In genomic region chr10:75013007-75013406, GRCh38 we compare ENCODE assay signal across 18 cellular contexts.
DNase-seq lines count a peak whose midpoint lies in the region; ATAC-seq lines count a peak whose summit lies in the region.
"Had no signal": no experiment of that assay in that cellular context is flagged by ENCODE, and none has a peak within 500 bp of the region (broad histone marks: within the 10 kb centered on the region; RNA-seq: fewer than 3 reads in every experiment).

No MANE protein-coding gene starts in this region.

- no peaks in the 10 kb centered on the region for H3K9me3 Mint-ChIP-seq in stimulated activated naive CD8-positive, alpha-beta T cell treated with anti-CD3 and anti-CD28 coated beads, Interleukin-15, Interleukin-2, amounts not matched to agents 100 ng/mL and 50 ng/mL, for 24 hours
- H3K9me3 Mint-ChIP-seq in memory B cell = no peaks in the 10 kb centered on the region
- H3K9me3 Mint-ChIP-seq: activated naive CD8-positive, alpha-beta T cell treated with anti-CD3 and anti-CD28 coated beads, Interleukin-2, amount 10 ng/mL, durations not matched to agents 7 days and 5 days; GM23338 had no signal

- peaks cover 49% of the 10 kb centered on the region for H3K4me1 Mint-ChIP-seq in stimulated activated naive CD8-positive, alpha-beta T cell treated with anti-CD3 and anti-CD28 coated beads, Interleukin-15, Interleukin-2, amounts not matched to agents 100 ng/mL and 50 ng/mL, for 24 hours (ENCODE audit: low read depth)
- H3K4me1 Mint-ChIP-seq in T-helper 17 cell = peaks cover 29% of the 10 kb centered on the region
- peaks cover 28% of the 10 kb centered on the region for H3K4me1 Mint-ChIP-seq in memory B cell
- H3K4me1 Mint-ChIP-seq: GM23338 had no signal

- H3K27ac Mint-ChIP-seq in stimulated activated naive CD8-positive, alpha-beta T cell treated with anti-CD3 and anti-CD28 coated beads, Interleukin-15, Interleukin-2, amounts not matched to agents 100 ng/mL and 50 ng/mL, for 24 hours = peak overlapping the region; percentile 90
- peak overlapping the region; percentile 92 for H3K27ac Mint-ChIP-seq in T-helper 17 cell
- peak overlapping the region; percentile 77 for H3K27ac Mint-ChIP-seq in memory B cell

- no peak overlapping the region for H3K4me3 Mint-ChIP-seq in stimulated activated naive CD8-positive, alpha-beta T cell treated with anti-CD3 and anti-CD28 coated beads, Interleukin-15, Interleukin-2, amounts not matched to agents 100 ng/mL and 50 ng/mL, for 24 hours
- H3K4me3 Mint-ChIP-seq in T-helper 17 cell = peak overlapping the region; percentile 6
- H3K4me3 Mint-ChIP-seq in memory B cell = peak overlapping the region; percentile 25
- H3K4me3 Mint-ChIP-seq: GM23338 had no signal

- DNase-seq in stimulated activated naive CD8-positive, alpha-beta T cell treated with anti-CD3 and anti-CD28 coated beads, Interleukin-15, Interleukin-2, amounts not matched to agents 100 U/mL and 50 U/mL, for 24 hours = no peak
- DNase-seq in T-helper 17 cell (no peak), memory B cell (ENCODE audit: low spot score in 2 of 2) (no peak), NCI-H82 (lab: John Stamatoyannopoulos, UW) (no peak), MV-4-11 (lab: John Stamatoyannopoulos, UW) (no peak)
- DNase-seq: activated CD4-positive, CD25-positive, alpha-beta regulatory T cell; activated CD8-positive, alpha-beta memory T cell treated with anti-CD3 and anti-CD28 coated beads, Interleukin-2, amount 50 U/mL, for 48 hours; activated naive CD8-positive, alpha-beta T cell treated with anti-CD3 and anti-CD28 coated beads, Interleukin-2, amount 10 ng/mL, durations not matched to agents 7 days and 5 days; body of pancreas; colonic mucosa; NCI-H1105 treated with DMSO at 0.1 percent for 48 hours; NCI-H526; occipital lobe; retina; SHP77 treated with DMSO at 0.1 percent for 48 hours had no signal

- no peak for ATAC-seq in stimulated activated naive CD8-positive, alpha-beta T cell treated with anti-CD3 and anti-CD28 coated beads, Interleukin-15, Interleukin-2, amounts not matched to agents 100 U/mL and 50 U/mL, for 24 hours
- no peak for ATAC-seq in T-helper 17 cell
- no peak for ATAC-seq in memory B cell (ENCODE audit: low read depth)
- no peak for ATAC-seq in GM21825 (IDR thresholded peaks at IDR 0.05; ENCODE audit: unreplicated experiment)
- ATAC-seq: body of pancreas, GM23338 had no signal

- no peaks in the 10 kb centered on the region for H3K9me3 ChIP-seq in T-helper 17 cell (ENCODE audit: control insufficient read depth, low read length, poor library complexity, severe bottlenecking)
- H3K9me3 ChIP-seq: body of pancreas, colonic mucosa had no signal

- H3K27me3 Mint-ChIP-seq in stimulated activated naive CD8-positive, alpha-beta T cell treated with anti-CD3 and anti-CD28 coated beads, Interleukin-15, Interleukin-2, amounts not matched to agents 100 ng/mL and 50 ng/mL, for 24 hours = no peaks in the 10 kb centered on the region
- no peaks in the 10 kb centered on the region for H3K27me3 Mint-ChIP-seq in T-helper 17 cell
- no peaks in the 10 kb centered on the region for H3K27me3 Mint-ChIP-seq in memory B cell
- H3K27me3 Mint-ChIP-seq: activated naive CD8-positive, alpha-beta T cell treated with anti-CD3 and anti-CD28 coated beads, Interleukin-2, amount 10 ng/mL, durations not matched to agents 7 days and 5 days had no signal

- H3K36me3 Mint-ChIP-seq in stimulated activated naive CD8-positive, alpha-beta T cell treated with anti-CD3 and anti-CD28 coated beads, Interleukin-15, Interleukin-2, amounts not matched to agents 100 ng/mL and 50 ng/mL, for 24 hours (ENCODE audit: low read depth) = no peaks in the 10 kb centered on the region
- no peaks in the 10 kb centered on the region for H3K36me3 Mint-ChIP-seq in T-helper 17 cell (ENCODE audit: low read depth)
- peaks cover 5% of the 10 kb centered on the region for H3K36me3 Mint-ChIP-seq in memory B cell
